In genomic region chr14:67408122-67408801, GRCh38 we compare ENCODE assay signal across 3 cellular contexts. TPM values are rescaled to one million over a fixed set of nuclear protein-coding genes. Genes with fewer than 3 reads are reported as not detected.
"Had no signal": no experiment of that assay in that cellular context is flagged by ENCODE, and none has a peak within 500 bp of the region (broad histone marks: within the 10 kb centered on the region; RNA-seq: fewer than 3 reads in every experiment).

No MANE protein-coding gene starts in this region.

RNA-seq across cellular contexts. Expression of gene PLEK2, which starts 3.7 kb away (rescaled TPM):
- total RNA-seq: Right ventricle myocardium inferior, SJCRH30 had no signal
- polyA plus RNA-seq: IgD-negative memory B cell had no signal
